ENCODE assay signal across 23 cellular contexts in genomic region chr11:17521106-17521900, GRCh38. TPM values are rescaled to one million over a fixed set of nuclear protein-coding genes. Genes with fewer than 3 reads are reported as not detected.
DNase-seq lines count a peak whose midpoint lies in the region; ATAC-seq and TF ChIP-seq lines count a peak whose summit lies in the region.
"Had no signal": no experiment of that assay in that cellular context is flagged by ENCODE, and none has a peak within 500 bp of the region (broad histone marks: within the 10 kb centered on the region; RNA-seq: fewer than 3 reads in every experiment).

No MANE protein-coding gene starts in this region.

- no peak overlapping the region for H3K9ac ChIP-seq in mammary epithelial cell (ENCODE audit: insufficient read depth, low read length)
- H3K9ac ChIP-seq: GM23248 had no signal

- H3K4me1 ChIP-seq in mammary epithelial cell (ENCODE audit: insufficient read depth, low read length) (no peaks in the 10 kb centered on the region), osteoblast (ENCODE audit: insufficient read depth, low read length) (no peaks in the 10 kb centered on the region), gastroesophageal sphincter (no peaks in the 10 kb centered on the region)

- H3K4me2 ChIP-seq in mammary epithelial cell (ENCODE audit: insufficient read depth, low read depth, low read length): no peak overlapping the region
- H3K4me2 ChIP-seq in osteoblast (ENCODE audit: insufficient read depth, low read length): no peak overlapping the region

- dilution Hi-C loops in mammary epithelial cell (cut with HindIII; ENCODE audit: low sequenced_read_pairs): no loop called here

- peak; percentile 63 for ATAC-seq in esophagus mucosa
- no peak for ATAC-seq in GM18907 (IDR thresholded peaks at IDR 0.05; ENCODE audit: unreplicated experiment)
- no peak for ATAC-seq in gastroesophageal sphincter

- TF ChIP-seq CTCF in mammary epithelial cell (conservative IDR thresholded peaks at IDR 0.05 in 1 of 2, IDR thresholded peaks at IDR 0.05 in 1 of 2; ENCODE audit: extremely low read depth in 1 of 2, insufficient read depth in 1 of 2, low read depth in 1 of 2, low read length in 2 of 2) (no peak), MCF 10A (IDR thresholded peaks at IDR 0.05; ENCODE audit: unreplicated experiment) (no peak), VCaP (conservative IDR thresholded peaks at IDR 0.05) (no peak), osteoblast (IDR thresholded peaks at IDR 0.05; ENCODE audit: extremely low read depth, low read depth, low read length) (no peak), mesothelial cell of epicardium (IDR thresholded peaks at IDR 0.05; ENCODE audit: unreplicated experiment) (no peak), gastroesophageal sphincter (IDR thresholded peaks at IDR 0.05) (no peak)

- H3K9me3 ChIP-seq in mammary epithelial cell (replicated peaks; ENCODE audit: insufficient read depth, low read length): no peaks in the 10 kb centered on the region
- H3K9me3 ChIP-seq in osteoblast (ENCODE audit: low read depth, low read length): no peaks in the 10 kb centered on the region
- no peaks in the 10 kb centered on the region for H3K9me3 ChIP-seq in gastroesophageal sphincter

- TF ChIP-seq POLR2A in gastroesophageal sphincter (IDR thresholded peaks at IDR 0.05): no peak

- DNase-seq in mammary epithelial cell: peak; percentile 19
- DNase-seq in MCF 10A (ENCODE audit: unreplicated experiment): no peak
- peak; percentile 50 for DNase-seq in osteoblast (ENCODE audit: insufficient read length, low spot score, missing footprints)
- no peak for DNase-seq in mesothelial cell of epicardium (ENCODE audit: low spot score in 2 of 2, unreplicated experiment in 2 of 2)
- DNase-seq: C1 segment of cervical spinal cord; Calu3; CD4-positive, alpha-beta memory T cell; COR-L47; DMS53; DMS79 treated with DMSO at 0.1 percent for 48 hours; GF-D8; GM23248; H7; HCEC 1CT had no signal

- no peak overlapping the region for H3K4me3 ChIP-seq in mammary epithelial cell (replicated peaks in 1 of 3; ENCODE audit: insufficient read depth in 1 of 3, low read depth in 2 of 3, low read length in 3 of 3)
- no peak overlapping the region for H3K4me3 ChIP-seq in osteoblast (ENCODE audit: insufficient read depth, low read length)
- no peak overlapping the region for H3K4me3 ChIP-seq in gastroesophageal sphincter
- H3K4me3 ChIP-seq: GM23248 had no signal

- peaks cover 15% of the 10 kb centered on the region for H3K27me3 Mint-ChIP-seq in MCF 10A (ENCODE audit: insufficient read depth, unreplicated experiment)
- H3K27me3 Mint-ChIP-seq in mesothelial cell of epicardium (ENCODE audit: low read depth): peaks cover 28% of the 10 kb centered on the region

- CTCF ChIA-PET in mammary epithelial cell (lab: Charles Lee; ENCODE audit: low non-redundant PET): no interaction called here
- CTCF ChIA-PET in MCF 10A (lab: Yijun Ruan, JAX): interaction anchor here (0.6 to 12.6 kb wide), 4 partner anchors 15 to 137 kb away, joined by 3 to 98 read pairs (median 12); no protein-coding TSS in a partner anchor

- H3K4me1 Mint-ChIP-seq in MCF 10A (ENCODE audit: insufficient read depth, unreplicated experiment) (no peaks in the 10 kb centered on the region), mesothelial cell of epicardium (peaks cover 2% of the 10 kb centered on the region)
- H3K4me1 Mint-ChIP-seq: CD4-positive, alpha-beta memory T cell had no signal

- no peak overlapping the region for H2AFZ ChIP-seq in mammary epithelial cell (ENCODE audit: low read depth, low read length)
- H2AFZ ChIP-seq in osteoblast (ENCODE audit: low read length): no peak overlapping the region
- H2AFZ ChIP-seq: GM23248 had no signal

- in situ Hi-C loops in mammary epithelial cell (cut with MboI; ENCODE audit: low sequenced_read_pairs in 2 of 2): loop anchor here in 1 of 2 donors (10.0 to 25.0 kb wide), 3 partner anchors 127 to 584 kb away; no protein-coding TSS in a partner anchor

- H3K36me3 Mint-ChIP-seq in MCF 10A (ENCODE audit: insufficient read depth, unreplicated experiment) (peaks cover 5% of the 10 kb centered on the region), mesothelial cell of epicardium (no peaks in the 10 kb centered on the region)
- H3K36me3 Mint-ChIP-seq: CD4-positive, alpha-beta memory T cell had no signal

- H3K9me3 Mint-ChIP-seq in MCF 10A (ENCODE audit: unreplicated experiment) (no peaks in the 10 kb centered on the region), mesothelial cell of epicardium (no peaks in the 10 kb centered on the region)

- POLR2A ChIA-PET in MCF 10A (lab: Yijun Ruan, JAX): no interaction called here

- H3K27ac Mint-ChIP-seq in MCF 10A (ENCODE audit: low read depth, unreplicated experiment) (no peak overlapping the region), mesothelial cell of epicardium (no peak overlapping the region)
- H3K27ac Mint-ChIP-seq: CD4-positive, alpha-beta memory T cell had no signal

- no peak overlapping the region for H3K27ac ChIP-seq in mammary epithelial cell (ENCODE audit: insufficient read depth, low read depth, low read length)
- H3K27ac ChIP-seq in VCaP: peak overlapping the region; percentile 68
- H3K27ac ChIP-seq in osteoblast (ENCODE audit: low read depth, low read length): no peak overlapping the region
- no peak overlapping the region for H3K27ac ChIP-seq in gastroesophageal sphincter
- H3K27ac ChIP-seq: GM23248 had no signal

- H3K79me2 ChIP-seq in mammary epithelial cell (ENCODE audit: insufficient read depth, low read length) (no peaks in the 10 kb centered on the region), osteoblast (ENCODE audit: insufficient read depth, low read length) (no peaks in the 10 kb centered on the region)

- H3K36me3 ChIP-seq in mammary epithelial cell (ENCODE audit: insufficient read depth, low read length) (no peaks in the 10 kb centered on the region), osteoblast (ENCODE audit: insufficient read depth, low read length) (no peaks in the 10 kb centered on the region), gastroesophageal sphincter (no peaks in the 10 kb centered on the region)

- intact Hi-C loops in mammary epithelial cell (cut with micrococcal nuclease): no loop called here
- intact Hi-C loops in MCF 10A (cut with micrococcal nuclease): no loop called here

- H4K20me1 ChIP-seq in mammary epithelial cell (ENCODE audit: insufficient read depth, low read length): no peaks in the 10 kb centered on the region
- H4K20me1 ChIP-seq in osteoblast (ENCODE audit: insufficient read depth, low read length): no peaks in the 10 kb centered on the region

- H3K27me3 ChIP-seq in mammary epithelial cell (ENCODE audit: insufficient read depth, low read length): no peaks in the 10 kb centered on the region
- no peaks in the 10 kb centered on the region for H3K27me3 ChIP-seq in osteoblast (ENCODE audit: insufficient read depth, low read length)
- peaks cover 3% of the 10 kb centered on the region for H3K27me3 ChIP-seq in gastroesophageal sphincter

- BruUV-seq in mammary epithelial cell (replicated peaks; lab: Mats Ljungman, UMichigan) (no TSS peak), MCF 10A (replicated peaks; lab: Mats Ljungman, UMichigan) (no TSS peak)

- TF ChIP-seq EP300 in gastroesophageal sphincter (IDR thresholded peaks at IDR 0.05): no peak

- no peak overlapping the region for H3K4me3 Mint-ChIP-seq in MCF 10A (ENCODE audit: unreplicated experiment)
- no peak overlapping the region for H3K4me3 Mint-ChIP-seq in mesothelial cell of epicardium
- H3K4me3 Mint-ChIP-seq: CD4-positive, alpha-beta memory T cell had no signal

- 43% methylated on average over 6 of the region's 11 CpGs for WGBS in mammary epithelial cell (ENCODE audit: low coverage, missing lambda C conversion rate)
- 91 to 100% methylated on average over 4 to 7 of the region's 11 CpGs for WGBS in gastroesophageal sphincter (ENCODE audit: low coverage in 1 of 2), 2 donors

RNA-seq across cellular contexts. Expression of gene USH1C, which starts 22.9 kb away (rescaled TPM):
- not detected for total RNA-seq in mammary epithelial cell
- not detected for polyA plus RNA-seq in mammary epithelial cell
- polyA minus RNA-seq in mammary epithelial cell: not detected
- total RNA-seq in MCF 10A (2022): not detected in 2 replicates
- 0.12 TPM for total RNA-seq in esophagus mucosa
- not detected in 2 replicates for total RNA-seq in osteoblast
- 0.29 to 0.88 TPM (median 0.54 TPM) in 3 replicates for total RNA-seq in mesothelial cell of epicardium
- total RNA-seq in gastroesophageal sphincter: 1 to 10 TPM in 1 of 4 donors, not detected in 3; 1.1 TPM
- total RNA-seq: A172; A673; CD4-positive, alpha-beta memory T cell; Daoy; G401; GM23248 had no signal
- polyA plus RNA-seq: BJ; CD4-positive, alpha-beta memory T cell; GM23248 had no signal

RNA-seq across cellular contexts. Expression of gene OTOG, which starts 25.8 kb away (rescaled TPM):
- not detected for total RNA-seq in mammary epithelial cell
- not detected for polyA plus RNA-seq in mammary epithelial cell
- not detected for polyA minus RNA-seq in mammary epithelial cell
- total RNA-seq in MCF 10A (2022): not detected in 2 replicates
- total RNA-seq in esophagus mucosa: not detected
- total RNA-seq in osteoblast: not detected in 2 replicates
- total RNA-seq in mesothelial cell of epicardium: 1.2 to 2.8 TPM (median 1.8 TPM) in 3 replicates
- not detected for total RNA-seq in gastroesophageal sphincter
- total RNA-seq: A172; A673; Calu3; CD4-positive, alpha-beta memory T cell; Daoy; G401; GM23248 had no signal
- polyA plus RNA-seq: BJ; CD4-positive, alpha-beta memory T cell; GM23248 had no signal

RNA-seq across cellular contexts. Expression of gene ABCC8, which starts 44.7 kb away (rescaled TPM):
- total RNA-seq in mammary epithelial cell (under 1 TPM in 1 of 2 donors, not detected in 1; 0.17 TPM), MCF 10A (2022) (not detected in 2 replicates), esophagus mucosa (not detected), osteoblast (not detected in 2 replicates), mesothelial cell of epicardium (not detected in 3 replicates), gastroesophageal sphincter (1 to 10 TPM in 1 of 4 donors, under 1 TPM in 2, not detected in 1; 0.23 to 1.9 (median 0.62) TPM)
- not detected for polyA plus RNA-seq in mammary epithelial cell
- not detected for polyA minus RNA-seq in mammary epithelial cell
- total RNA-seq: A172; A673; CD4-positive, alpha-beta memory T cell; Daoy; GM23248 had no signal
- polyA plus RNA-seq: BJ; CD4-positive, alpha-beta memory T cell; GM23248 had no signal

Comparison
In these comparisons a context has a peak if more than half of its experiments do, and no peak if none do; other contexts are left out.
1. DNase-seq: peak in mammary epithelial cell (single experiment) and osteoblast (single experiment); none in MCF 10A (single experiment) and mesothelial cell of epicardium (0 of 2).